9 cellular contexts compared by ENCODE assay signal in genomic region chr3:128572644-128573105, GRCh38.
DNase-seq lines count a peak whose midpoint lies in the region; ATAC-seq, FAIRE-seq and TF ChIP-seq lines count a peak whose summit lies in the region.
"Had no signal": no experiment of that assay in that cellular context is flagged by ENCODE, and none has a peak within 500 bp of the region (broad histone marks: within the 10 kb centered on the region; RNA-seq: fewer than 3 reads in every experiment).

No MANE protein-coding gene starts in this region.

- H3K4me3 ChIP-seq in MM.1S (ENCODE audit: low read length): no peak overlapping the region
- H3K4me3 ChIP-seq in bronchial epithelial cell (ENCODE audit: low read depth, low read length): no peak overlapping the region
- H3K4me3 ChIP-seq in small intestine (ENCODE audit: low read depth in 1 of 2, low read length in 2 of 2): no peak overlapping the region

- H3K27me3 ChIP-seq in MM.1S (replicated peaks; ENCODE audit: insufficient read depth, low read length): peaks cover 36% of the 10 kb centered on the region
- peaks cover 2% of the 10 kb centered on the region for H3K27me3 ChIP-seq in bronchial epithelial cell (ENCODE audit: control insufficient read depth, insufficient read depth, low read length)
- peaks cover 0 to 2% of the 10 kb centered on the region in 2 donors for H3K27me3 ChIP-seq in small intestine (ENCODE audit: control insufficient read depth in 2 of 2, insufficient read depth in 2 of 2, low read length in 2 of 2)

- DNase-seq in DMS 273 (lab: John Stamatoyannopoulos, UW; ENCODE audit: unreplicated experiment) (peak; percentile 66), DMS 273 treated with DMSO at 0.1 percent for 48 hours (lab: John Stamatoyannopoulos, UW) (no peak), MM.1S (peak; percentile 11), bronchial epithelial cell (ENCODE audit: low read depth) (no peak), small intestine (peak; percentile 34)

- TF ChIP-seq CTCF in MM.1S (IDR thresholded peaks at IDR 0.05; ENCODE audit: low read length): peak; percentile 36
- peak; percentile 52 for TF ChIP-seq CTCF in bronchial epithelial cell (IDR thresholded peaks at IDR 0.05; ENCODE audit: insufficient read depth, low read length, severe bottlenecking)

- H3K79me2 ChIP-seq in MM.1S (ENCODE audit: low read length): no peaks in the 10 kb centered on the region

- no peaks in the 10 kb centered on the region for H3K9me3 ChIP-seq in MM.1S (replicated peaks; ENCODE audit: insufficient read depth, low read length)
- H3K9me3 ChIP-seq in small intestine (ENCODE audit: control insufficient read depth, low read depth): no peaks in the 10 kb centered on the region

- H3K27ac ChIP-seq in MM.1S (ENCODE audit: low read length) (no peak overlapping the region), small intestine (ENCODE audit: low read depth in 1 of 2, low read length in 1 of 2) (no peak overlapping the region)

- H3K9me2 ChIP-seq in MM.1S (replicated peaks; ENCODE audit: insufficient read depth, low read length): no peaks in the 10 kb centered on the region

- H2AFZ ChIP-seq in MM.1S (ENCODE audit: low read length): no peak overlapping the region

- no peaks in the 10 kb centered on the region for H3K4me1 ChIP-seq in MM.1S (ENCODE audit: low read length)
- no peaks in the 10 kb centered on the region for H3K4me1 ChIP-seq in small intestine (ENCODE audit: control insufficient read depth in 2 of 2, insufficient read depth in 1 of 2, low read depth in 1 of 2, low read length in 1 of 2)

- no peak overlapping the region for H3K9ac ChIP-seq in MM.1S (ENCODE audit: low read length)

- WGBS in small intestine, 3 donors: 21 to 29% (median 24%) methylated on average over 5 of the region's 5 CpGs

- no peaks in the 10 kb centered on the region for H4K20me1 ChIP-seq in MM.1S (ENCODE audit: insufficient read depth, low read length)

- FAIRE-seq in bronchial epithelial cell (lab: Jason Lieb, UNC) (no peak), small intestine (lab: Jason Lieb, UNC) (no peak)
- FAIRE-seq: A204.1 had no signal

- H3K36me3 ChIP-seq in MM.1S (replicated peaks; ENCODE audit: insufficient read depth, low read length): no peaks in the 10 kb centered on the region
- H3K36me3 ChIP-seq in bronchial epithelial cell (ENCODE audit: control insufficient read depth, insufficient read depth, low read length): no peaks in the 10 kb centered on the region
- H3K36me3 ChIP-seq in small intestine (ENCODE audit: control insufficient read depth in 2 of 2, insufficient read depth in 2 of 2, low read length in 2 of 2): no peaks in the 10 kb centered on the region

- H3F3A ChIP-seq in MM.1S (ENCODE audit: insufficient read depth, low read length): no peaks in the 10 kb centered on the region

- H3K4me2 ChIP-seq in MM.1S (ENCODE audit: low read depth, low read length): no peak overlapping the region

- ATAC-seq in GM18517 (IDR thresholded peaks at IDR 0.05; ENCODE audit: unreplicated experiment) (no peak), GM21786 (IDR thresholded peaks at IDR 0.05; ENCODE audit: unreplicated experiment) (no peak), GM19328 (IDR thresholded peaks at IDR 0.05; ENCODE audit: unreplicated experiment) (no peak)

Comparison
In these comparisons a context has a peak if more than half of its experiments do, and no peak if none do; other contexts are left out.
1. DNase-seq: peak in DMS 273 (single experiment), MM.1S (single experiment) and small intestine (single experiment); none in DMS 273 treated with DMSO at 0.1 percent for 48 hours (single experiment) and bronchial epithelial cell (single experiment).